ENCODE assay signal across 11 cellular contexts in genomic region chr6:94510877-94511276, GRCh38.
"Had no signal": no experiment of that assay in that cellular context is flagged by ENCODE, and none has a peak within 500 bp of the region (broad histone marks: within the 10 kb centered on the region; RNA-seq: fewer than 3 reads in every experiment).

No MANE protein-coding gene starts in this region.

- H3K4me1 ChIP-seq: transverse colon had no signal

- ATAC-seq: activated naive CD4-positive, alpha-beta T cell treated with anti-CD3 and anti-CD28 coated beads, Interleukin-2, amount 50 U/mL, for 72 hours had no signal

- FAIRE-seq: small intestine, TTC549 had no signal

- H3K9me3 ChIP-seq: transverse colon had no signal

- H3K36me3 ChIP-seq: transverse colon had no signal

- H3K4me3 ChIP-seq: SK-N-MC, transverse colon had no signal

- H3K27me3 ChIP-seq: transverse colon had no signal

- DNase-seq: activated CD4-positive, alpha-beta T cell treated with anti-CD3 and anti-CD28 coated beads, Interleukin-2, amount 10 ng/mL, durations not matched to agents 7 days and 5 days; activated CD4-positive, CD25-positive, alpha-beta regulatory T cell; activated CD8-positive, alpha-beta memory T cell treated with anti-CD3 and anti-CD28 coated beads for 24 hours; amniotic stem cell; cerebellar nuclear complex; hypothalamus; small intestine; transverse colon had no signal

- H3K27ac ChIP-seq: SK-N-MC, transverse colon had no signal
